29 cellular contexts compared by ENCODE assay signal in genomic region chr15:50280271-50280670, GRCh38. TPM values are rescaled to one million over a fixed set of nuclear protein-coding genes. Genes with fewer than 3 reads are reported as not detected.
DNase-seq lines count a peak whose midpoint lies in the region; ATAC-seq and TF ChIP-seq lines count a peak whose summit lies in the region.
"Had no signal": no experiment of that assay in that cellular context is flagged by ENCODE, and none has a peak within 500 bp of the region (broad histone marks: within the 10 kb centered on the region; RNA-seq: fewer than 3 reads in every experiment).

No MANE protein-coding gene starts in this region.

- TF ChIP-seq CTCF in epithelial cell of esophagus (IDR thresholded peaks at IDR 0.05; ENCODE audit: insufficient read depth, low read depth, low read length, missing control alignments) = no peak
- TF ChIP-seq CTCF in activated CD8-positive, alpha-beta T cell treated with anti-CD3 and anti-CD28 coated beads for 36 hours (IDR thresholded peaks at IDR 0.05) = no peak

- no peak for DNase-seq in activated CD4-positive, alpha-beta T cell treated with anti-CD3 and anti-CD28 coated beads for 36 hours
- no peak for DNase-seq in activated CD4-positive, alpha-beta T cell treated with anti-CD3 and anti-CD28 coated beads for 1 hour
- DNase-seq in RPMI7951 (ENCODE audit: low read depth) = peak; percentile 73
- peak; percentile 60 for DNase-seq in epithelial cell of esophagus (ENCODE audit: low read depth)
- DNase-seq in renal cortical epithelial cell (ENCODE audit: low read depth) = peak; percentile 80
- DNase-seq in activated CD8-positive, alpha-beta memory T cell treated with anti-CD3 and anti-CD28 coated beads, Interleukin-2, amount 50 U/mL, for 4 hours = no peak
- no peak for DNase-seq in activated CD8-positive, alpha-beta T cell treated with anti-CD3 and anti-CD28 coated beads for 36 hours
- DNase-seq: activated CD4-positive, alpha-beta memory T cell treated with anti-CD3 and anti-CD28 coated beads, Interleukin-2, amount 10 ng/mL, durations not matched to agents 7 days and 5 days; activated naive CD8-positive, alpha-beta T cell treated with anti-CD3 and anti-CD28 coated beads for 36 hours; anterior cingulate cortex; COR-L47; DMS53; effector memory CD8-positive, alpha-beta T cell; esophagus squamous epithelium; foreskin melanocyte; GDM1; mucosa of descending colon; NCI-H1105 treated with DMSO at 0.1 percent for 48 hours; NCI-H187 treated with DMSO at 0.1 percent for 48 hours; NCI-H2171; NCI-H510A; stimulated activated naive CD8-positive, alpha-beta T cell treated with anti-CD3 and anti-CD28 coated beads, Interleukin-15, Interleukin-2, amounts not matched to agents 100 U/mL and 50 U/mL, for 24 hours had no signal

- intact Hi-C loops in activated CD4-positive, alpha-beta T cell treated with anti-CD3 and anti-CD28 coated beads for 36 hours (cut with DNase I, micrococcal nuclease) = no loop called here
- intact Hi-C loops in activated CD8-positive, alpha-beta T cell treated with anti-CD3 and anti-CD28 coated beads for 36 hours (cut with micrococcal nuclease) = no loop called here

- peak overlapping the region; percentile 74 for H3K27ac Mint-ChIP-seq in activated CD4-positive, alpha-beta T cell treated with anti-CD3 and anti-CD28 coated beads for 36 hours
- no peak overlapping the region for H3K27ac Mint-ChIP-seq in activated CD8-positive, alpha-beta T cell treated with anti-CD3 and anti-CD28 coated beads for 36 hours
- H3K27ac Mint-ChIP-seq: activated CD4-positive, alpha-beta memory T cell treated with anti-CD3 and anti-CD28 coated beads, Interleukin-2, amount 10 ng/mL, durations not matched to agents 7 days and 5 days; activated naive CD8-positive, alpha-beta T cell treated with anti-CD3 and anti-CD28 coated beads for 36 hours; nephron had no signal

- no peak overlapping the region for H3K4me3 Mint-ChIP-seq in activated CD4-positive, alpha-beta T cell treated with anti-CD3 and anti-CD28 coated beads for 36 hours
- no peak overlapping the region for H3K4me3 Mint-ChIP-seq in activated CD8-positive, alpha-beta T cell treated with anti-CD3 and anti-CD28 coated beads for 36 hours
- H3K4me3 Mint-ChIP-seq: activated CD4-positive, alpha-beta memory T cell treated with anti-CD3 and anti-CD28 coated beads, Interleukin-2, amount 10 ng/mL, durations not matched to agents 7 days and 5 days; activated naive CD8-positive, alpha-beta T cell treated with anti-CD3 and anti-CD28 coated beads for 36 hours; central memory CD8-positive, alpha-beta T cell; effector memory CD8-positive, alpha-beta T cell; nephron had no signal

- H3K4me3 ChIP-seq in epithelial cell of esophagus (ENCODE audit: low read length) = no peak overlapping the region
- H3K4me3 ChIP-seq: esophagus squamous epithelium, mucosa of descending colon, skin epidermis had no signal

- no peaks in the 10 kb centered on the region for H3K27me3 Mint-ChIP-seq in activated CD4-positive, alpha-beta T cell treated with anti-CD3 and anti-CD28 coated beads for 36 hours
- no peaks in the 10 kb centered on the region for H3K27me3 Mint-ChIP-seq in activated CD8-positive, alpha-beta T cell treated with anti-CD3 and anti-CD28 coated beads for 36 hours
- H3K27me3 Mint-ChIP-seq: activated CD4-positive, alpha-beta memory T cell treated with anti-CD3 and anti-CD28 coated beads, Interleukin-2, amount 10 ng/mL, durations not matched to agents 7 days and 5 days; activated naive CD8-positive, alpha-beta T cell treated with anti-CD3 and anti-CD28 coated beads for 36 hours; central memory CD8-positive, alpha-beta T cell; effector memory CD8-positive, alpha-beta T cell had no signal

- H3K9me3 Mint-ChIP-seq in activated CD4-positive, alpha-beta T cell treated with anti-CD3 and anti-CD28 coated beads for 36 hours (ENCODE audit: low read depth) = no peaks in the 10 kb centered on the region
- no peaks in the 10 kb centered on the region for H3K9me3 Mint-ChIP-seq in activated CD8-positive, alpha-beta T cell treated with anti-CD3 and anti-CD28 coated beads for 36 hours
- H3K9me3 Mint-ChIP-seq: activated CD4-positive, alpha-beta memory T cell treated with anti-CD3 and anti-CD28 coated beads, Interleukin-2, amount 10 ng/mL, durations not matched to agents 7 days and 5 days; activated naive CD8-positive, alpha-beta T cell treated with anti-CD3 and anti-CD28 coated beads for 36 hours; central memory CD8-positive, alpha-beta T cell; effector memory CD8-positive, alpha-beta T cell; nephron had no signal

- peaks cover 19% of the 10 kb centered on the region for H3K4me1 Mint-ChIP-seq in activated CD4-positive, alpha-beta T cell treated with anti-CD3 and anti-CD28 coated beads for 36 hours
- peaks cover 24% of the 10 kb centered on the region for H3K4me1 Mint-ChIP-seq in activated CD8-positive, alpha-beta T cell treated with anti-CD3 and anti-CD28 coated beads for 36 hours (ENCODE audit: low read depth)
- H3K4me1 Mint-ChIP-seq: central memory CD8-positive, alpha-beta T cell; nephron had no signal

- CTCF ChIA-PET in activated CD4-positive, alpha-beta T cell treated with anti-CD3 and anti-CD28 coated beads for 36 hours (lab: Charles Lee) = no interaction called here
- CTCF ChIA-PET in activated CD8-positive, alpha-beta T cell treated with anti-CD3 and anti-CD28 coated beads for 36 hours (lab: Charles Lee) = no interaction called here

- H3K36me3 Mint-ChIP-seq in activated CD4-positive, alpha-beta T cell treated with anti-CD3 and anti-CD28 coated beads for 36 hours (ENCODE audit: low read depth) = peaks cover 20% of the 10 kb centered on the region
- H3K36me3 Mint-ChIP-seq in activated CD8-positive, alpha-beta T cell treated with anti-CD3 and anti-CD28 coated beads for 36 hours (ENCODE audit: low read depth) = peaks cover 16% of the 10 kb centered on the region

- ATAC-seq in activated CD4-positive, alpha-beta T cell treated with anti-CD3 and anti-CD28 coated beads for 36 hours = no peak
- ATAC-seq in activated CD8-positive, alpha-beta T cell treated with anti-CD3 and anti-CD28 coated beads for 36 hours = no peak
- no peak for ATAC-seq in GM18511 (IDR thresholded peaks at IDR 0.05; ENCODE audit: unreplicated experiment)
- ATAC-seq: effector memory CD8-positive, alpha-beta T cell; mucosa of descending colon; stimulated activated naive CD8-positive, alpha-beta T cell treated with anti-CD3 and anti-CD28 coated beads, Interleukin-15, Interleukin-2, amounts not matched to agents 100 U/mL and 50 U/mL, for 24 hours had no signal

- POLR2A ChIA-PET in activated CD4-positive, alpha-beta T cell treated with anti-CD3 and anti-CD28 coated beads for 36 hours (lab: Charles Lee) = no interaction called here
- POLR2A ChIA-PET in activated CD8-positive, alpha-beta T cell treated with anti-CD3 and anti-CD28 coated beads for 36 hours (lab: Charles Lee) = interaction anchor here (2.4 kb wide), 1 partner anchor 18 kb away, joined by 8 read pairs; no protein-coding TSS in a partner anchor

RNA-seq across cellular contexts. Expression of gene HDC, which starts 14.7 kb away (rescaled TPM):
- total RNA-seq in activated CD4-positive, alpha-beta T cell treated with anti-CD3 and anti-CD28 coated beads for 36 hours = under 1 TPM; 0.18 to 0.32 TPM
- not detected in 2 replicates for total RNA-seq in RPMI7951 (2014; rRNA removed; shearing (Covaris generic))
- total RNA-seq in renal cortical epithelial cell = not detected in 2 replicates
- not detected for total RNA-seq in activated CD8-positive, alpha-beta T cell treated with anti-CD3 and anti-CD28 coated beads for 36 hours
- total RNA-seq: lung microvascular endothelial cell, osteocyte, temporal lobe had no signal

Comparison
In these comparisons a context has a peak if more than half of its experiments do, and no peak if none do; other contexts are left out.
1. DNase-seq: peak in RPMI7951 (single experiment), epithelial cell of esophagus (single experiment) and renal cortical epithelial cell (single experiment); none in activated CD4-positive, alpha-beta T cell treated with anti-CD3 and anti-CD28 coated beads for 36 hours (single experiment), activated CD4-positive, alpha-beta T cell treated with anti-CD3 and anti-CD28 coated beads for 1 hour (single experiment), activated CD8-positive, alpha-beta memory T cell treated with anti-CD3 and anti-CD28 coated beads, Interleukin-2, amount 50 U/mL, for 4 hours (single experiment) and activated CD8-positive, alpha-beta T cell treated with anti-CD3 and anti-CD28 coated beads for 36 hours (single experiment).